ENCODE assay signal across 15 cellular contexts in the genomic region with DNA sequence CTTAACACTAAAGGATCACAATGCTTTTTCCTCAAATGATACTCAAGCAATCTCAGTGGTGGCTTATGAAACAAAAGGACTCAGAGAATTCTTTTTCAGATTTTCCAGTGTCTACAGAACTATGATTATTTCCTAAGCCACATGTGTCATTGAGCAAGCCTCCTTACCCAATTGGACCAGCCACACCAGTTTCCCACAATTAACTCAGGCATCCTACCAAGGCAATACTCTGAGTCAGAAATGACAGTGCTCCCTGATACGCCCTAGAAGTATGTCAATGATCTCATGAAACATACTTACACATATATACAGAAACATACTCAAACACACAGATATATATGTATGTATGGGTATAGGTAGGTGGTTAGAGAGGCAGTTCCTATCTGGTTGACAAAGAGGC. TPM values are rescaled to one million over a fixed set of nuclear protein-coding genes. Genes with fewer than 3 reads are reported as not detected.
A peak's percentile ranks its signal among the peaks of the same experiment; 100 is the strongest.
DNase-seq lines count a peak whose midpoint lies in the region; ATAC-seq and TF ChIP-seq lines count a peak whose summit lies in the region.
"Had no signal": no experiment of that assay in that cellular context is flagged by ENCODE, and none has a peak within 500 bp of the region (broad histone marks: within the 10 kb centered on the region; RNA-seq: fewer than 3 reads in every experiment).

No MANE protein-coding gene starts in this region.

- TF ChIP-seq RAD21 in IMR-90 (IDR thresholded peaks at IDR 0.05; ENCODE audit: low read length), result no peak

- no peaks in the 10 kb centered on the region for H3K79me1 ChIP-seq in IMR-90 (ENCODE audit: low read depth in 1 of 2, low read length in 2 of 2)

- H3K4me2 ChIP-seq in IMR-90 (ENCODE audit: low read depth, low read length), result no peak overlapping the region
- H3K4me2 ChIP-seq: hepatocyte had no signal

- H3K36me3 ChIP-seq in IMR-90 (ENCODE audit: control insufficient read depth, insufficient read depth, low read length), result no peaks in the 10 kb centered on the region

- H3K27me3 ChIP-seq in IMR-90 (ENCODE audit: control insufficient read depth, insufficient read depth, low read length), result no peaks in the 10 kb centered on the region
- H3K27me3 ChIP-seq in foreskin keratinocyte, result no peaks in the 10 kb centered on the region
- H3K27me3 ChIP-seq: hepatocyte had no signal

- WGBS in IMR-90 (ENCODE audit: extremely low coverage in 2 of 2, insufficient read length in 1 of 2), 2 experiments, result no CpG with 5 or more reads among the region's 1 CpG

- no peak overlapping the region for H3K4ac ChIP-seq in IMR-90 (ENCODE audit: low read depth, low read length)

- H2BK20ac ChIP-seq in IMR-90 (ENCODE audit: low read depth, low read length), result no peak overlapping the region

- BruUV-seq in IMR-90 (replicated peaks; lab: Mats Ljungman, UMichigan), result no TSS peak

- no peak overlapping the region for H2AFZ ChIP-seq in IMR-90 (replicated peaks; ENCODE audit: low read length, poor library complexity)
- H2AFZ ChIP-seq: hepatocyte had no signal

- peak overlapping the region in 3 of 5 experiments; percentile 36 to 72 (median 68) for H3K4me3 Mint-ChIP-seq in brain
- no peak overlapping the region for H3K4me3 Mint-ChIP-seq in activated naive CD8-positive, alpha-beta T cell treated with anti-CD3 and anti-CD28 coated beads for 36 hours
- H3K4me3 Mint-ChIP-seq in T-cell, result no peak overlapping the region
- H3K4me3 Mint-ChIP-seq: activated CD4-positive, alpha-beta memory T cell treated with anti-CD3 and anti-CD28 coated beads for 36 hours; activated naive CD8-positive, alpha-beta T cell treated with anti-CD3 and anti-CD28 coated beads, Interleukin-2, amount 50 U/mL, for 24 hours had no signal

- CTCF ChIA-PET in IMR-90 (lab: Yijun Ruan, JAX) (no interaction called here), T-cell (lab: Charles Lee) (no interaction called here)

- H3K4me1 ChIP-seq in IMR-90 (ENCODE audit: control insufficient read depth, insufficient read depth, low read length) (no peaks in the 10 kb centered on the region), foreskin keratinocyte (peaks cover 6% of the 10 kb centered on the region)

- POLR2A ChIA-PET in IMR-90 (lab: Charles Lee; ENCODE audit: unreplicated experiment), result no interaction called here
- POLR2A ChIA-PET in T-cell (lab: Charles Lee), result no interaction called here

- H3K27me3 Mint-ChIP-seq in brain, result peaks cover 24% of the 10 kb centered on the region
- H3K27me3 Mint-ChIP-seq in activated naive CD8-positive, alpha-beta T cell treated with anti-CD3 and anti-CD28 coated beads for 36 hours, result peaks cover 42% of the 10 kb centered on the region
- peaks cover 37 to 38% of the 10 kb centered on the region in 2 donors for H3K27me3 Mint-ChIP-seq in T-cell

- H3K14ac ChIP-seq in IMR-90 (replicated peaks; ENCODE audit: low read depth, low read length), result no peak overlapping the region

- H3K9me1 ChIP-seq in IMR-90 (ENCODE audit: insufficient read depth, low read length), result no peaks in the 10 kb centered on the region

- H2BK5ac ChIP-seq in IMR-90 (ENCODE audit: low read depth, low read length, poor library complexity, severe bottlenecking), result no peak overlapping the region

- peaks cover 0 to 13% (median 2%) of the 10 kb centered on the region in 5 experiments for H3K9me3 Mint-ChIP-seq in brain
- peaks cover 1% of the 10 kb centered on the region for H3K9me3 Mint-ChIP-seq in activated naive CD8-positive, alpha-beta T cell treated with anti-CD3 and anti-CD28 coated beads for 36 hours
- H3K9me3 Mint-ChIP-seq in T-cell, result no peaks in the 10 kb centered on the region
- H3K9me3 Mint-ChIP-seq: activated CD4-positive, alpha-beta memory T cell treated with anti-CD3 and anti-CD28 coated beads for 36 hours; activated naive CD8-positive, alpha-beta T cell treated with anti-CD3 and anti-CD28 coated beads, Interleukin-2, amount 50 U/mL, for 24 hours had no signal

- no peak overlapping the region for H2AK5ac ChIP-seq in IMR-90 (ENCODE audit: low read depth, low read length)

- intact Hi-C loops in IMR-90 (cut with micrococcal nuclease), result no loop called here

- no peak overlapping the region for H2BK120ac ChIP-seq in IMR-90 (ENCODE audit: low read depth, low read length)

- no peak overlapping the region for H3K18ac ChIP-seq in IMR-90 (ENCODE audit: low read depth, low read length)

- dilution Hi-C loops in IMR-90 (cut with HindIII; ENCODE audit: low sequenced_read_pairs, unreplicated experiment), result no loop called here

- H3K4me3 ChIP-seq in IMR-90 (ENCODE audit: insufficient read depth, low read depth, low read length), result no peak overlapping the region
- H3K4me3 ChIP-seq: GM12878, hepatocyte had no signal

- H3K23ac ChIP-seq in IMR-90 (ENCODE audit: low read depth, low read length), result no peak overlapping the region

- DNase-seq in AG09319 (ENCODE audit: extremely low read depth, low read depth) (peak; percentile 44), IMR-90 (peak; percentile 54), foreskin keratinocyte (peak; percentile 62 to 87), inferior parietal cortex (ENCODE audit: extremely low spot score) (no peak), T-cell (no peak)
- no peak for DNase-seq in activated naive CD8-positive, alpha-beta T cell treated with anti-CD3 and anti-CD28 coated beads for 36 hours
- DNase-seq: activated CD4-positive, alpha-beta memory T cell treated with anti-CD3 and anti-CD28 coated beads for 36 hours; activated naive CD8-positive, alpha-beta T cell treated with anti-CD3 and anti-CD28 coated beads, Interleukin-2, amount 50 U/mL, for 24 hours; NCI-H2107 had no signal

- no peak overlapping the region for H3K9ac ChIP-seq in IMR-90 (ENCODE audit: low read depth, low read length)

- H4K5ac ChIP-seq in IMR-90 (ENCODE audit: low read depth, low read length), result no peak overlapping the region

- H3K36me3 Mint-ChIP-seq in brain (peaks cover 7% of the 10 kb centered on the region), T-cell (no peaks in the 10 kb centered on the region)
- H3K36me3 Mint-ChIP-seq in activated naive CD8-positive, alpha-beta T cell treated with anti-CD3 and anti-CD28 coated beads for 36 hours, result no peaks in the 10 kb centered on the region
- H3K36me3 Mint-ChIP-seq: activated CD4-positive, alpha-beta memory T cell treated with anti-CD3 and anti-CD28 coated beads for 36 hours had no signal

- in situ Hi-C loops in IMR-90 (cut with MboI; ENCODE audit: low sequenced_read_pairs), result no loop called here

- TF ChIP-seq CTCF in AG09319 (IDR thresholded peaks at IDR 0.05; ENCODE audit: low read depth, low read length) (no peak), IMR-90 (conservative IDR thresholded peaks at IDR 0.05; ENCODE audit: low read depth, low read length) (no peak), brain (conservative IDR thresholded peaks at IDR 0.05) (no peak), foreskin keratinocyte (conservative IDR thresholded peaks at IDR 0.05) (no peak)

- H4K20me1 ChIP-seq in IMR-90 (ENCODE audit: insufficient read depth, low read length), result no peaks in the 10 kb centered on the region

- no peak for TF ChIP-seq POLR2A in IMR-90 (IDR thresholded peaks at IDR 0.05; ENCODE audit: low read depth, low read length)

- H3K4me1 Mint-ChIP-seq in brain, result peaks cover 24% of the 10 kb centered on the region
- peaks cover 11% of the 10 kb centered on the region for H3K4me1 Mint-ChIP-seq in activated naive CD8-positive, alpha-beta T cell treated with anti-CD3 and anti-CD28 coated beads for 36 hours
- peaks cover 14 to 22% (median 18%) of the 10 kb centered on the region in 3 donors for H3K4me1 Mint-ChIP-seq in T-cell

- H2AK9ac ChIP-seq in IMR-90 (replicated peaks; ENCODE audit: low read depth, low read length, poor library complexity), result no peak overlapping the region

- no peaks in the 10 kb centered on the region for H3K9me3 ChIP-seq in IMR-90 (ENCODE audit: control insufficient read depth, insufficient read depth, low read length)

- peak overlapping the region in 2 of 5 experiments; percentile 70 to 93 for H3K27ac Mint-ChIP-seq in brain
- H3K27ac Mint-ChIP-seq in activated naive CD8-positive, alpha-beta T cell treated with anti-CD3 and anti-CD28 coated beads for 36 hours, result no peak overlapping the region
- H3K27ac Mint-ChIP-seq in T-cell, result no peak overlapping the region
- H3K27ac Mint-ChIP-seq: activated CD4-positive, alpha-beta memory T cell treated with anti-CD3 and anti-CD28 coated beads for 36 hours; activated naive CD8-positive, alpha-beta T cell treated with anti-CD3 and anti-CD28 coated beads, Interleukin-2, amount 50 U/mL, for 24 hours had no signal

- no peak overlapping the region for H4K91ac ChIP-seq in IMR-90 (ENCODE audit: insufficient read depth, low read depth, low read length)

- no peak overlapping the region for H4K8ac ChIP-seq in IMR-90 (ENCODE audit: low read depth in 2 of 2, low read length in 2 of 2)

- H3K56ac ChIP-seq in IMR-90 (ENCODE audit: extremely low read depth, insufficient read depth, low read length), result no peak overlapping the region

- no peak for ATAC-seq in IMR-90 (ENCODE audit: low read depth)
- ATAC-seq in foreskin keratinocyte, result peak; percentile 67
- no peak for ATAC-seq in T-cell (replicated peaks in 1 of 4)
- no peak for ATAC-seq in HG03457 (IDR thresholded peaks at IDR 0.05; ENCODE audit: unreplicated experiment)
- ATAC-seq: activated naive CD8-positive, alpha-beta T cell treated with anti-CD3 and anti-CD28 coated beads, Interleukin-2, amount 50 U/mL, for 24 hours; GM12878; Panc1 had no signal

- no peak overlapping the region for H2BK15ac ChIP-seq in IMR-90 (ENCODE audit: low read depth, low read length)

- H3K27ac ChIP-seq in IMR-90 (ENCODE audit: insufficient read depth, low read length), result no peak overlapping the region
- H3K27ac ChIP-seq in foreskin keratinocyte, result peak overlapping the region; percentile 26
- H3K27ac ChIP-seq: hepatocyte, VCaP had no signal

TF ChIP-seq in IMR-90, 13 proteins besides CTCF, POLR2A, EP300 and RAD21:
- no peak for TF ChIP-seq MXI1 (IDR thresholded peaks at IDR 0.05; ENCODE audit: borderline replicate concordance, low read depth, low read length)
- peak; percentile 62; the same call in 1 of the 2 replicates for TF ChIP-seq CEBPB (IDR thresholded peaks at IDR 0.05; ENCODE audit: low read depth, low read length)

RNA-seq across cellular contexts. Expression of gene ADAMTS3, which starts 4.8 kb away (rescaled TPM):
- total RNA-seq in IMR-90 (2012; rRNA removed) (2.5 and 2.9 TPM in 2 replicates), foreskin keratinocyte (0.27 and 0.49 TPM in 2 replicates), T-cell (not detected)
- polyA plus RNA-seq in IMR-90 (2012; rRNA removed) (0.66 and 0.68 TPM in 2 replicates), brain (ENCODE audit: insufficient read depth, low read depth, low replicate concordance) (0.08 TPM), foreskin keratinocyte (0.04 and 0.09 TPM in 2 replicates)
- 0.14 and 0.16 TPM in 2 replicates for polyA plus RNA-seq in IMR-90 (2012; cell fraction: cytosol; rRNA removed)
- polyA plus RNA-seq in IMR-90 (2012; cell fraction: nucleus; rRNA removed; ENCODE audit: low replicate concordance), result 0.27 and 0.80 TPM in 2 replicates
- total RNA-seq in activated naive CD8-positive, alpha-beta T cell treated with anti-CD3 and anti-CD28 coated beads for 36 hours, result not detected
- total RNA-seq: activated CD4-positive, alpha-beta memory T cell treated with anti-CD3 and anti-CD28 coated beads for 36 hours had no signal

Comparison
In these comparisons a context has a peak if more than half of its experiments do, and no peak if none do; other contexts are left out.
1. DNase-seq: peak in AG09319 (single experiment), IMR-90 (single experiment) and foreskin keratinocyte (2 of 2); none in activated naive CD8-positive, alpha-beta T cell treated with anti-CD3 and anti-CD28 coated beads for 36 hours (single experiment), inferior parietal cortex (single experiment) and T-cell (0 of 34).
2. H3K4me3 Mint-ChIP-seq: peak in brain (3 of 5); none in activated naive CD8-positive, alpha-beta T cell treated with anti-CD3 and anti-CD28 coated beads for 36 hours (single experiment) and T-cell (0 of 3).